In the genomic region with DNA sequence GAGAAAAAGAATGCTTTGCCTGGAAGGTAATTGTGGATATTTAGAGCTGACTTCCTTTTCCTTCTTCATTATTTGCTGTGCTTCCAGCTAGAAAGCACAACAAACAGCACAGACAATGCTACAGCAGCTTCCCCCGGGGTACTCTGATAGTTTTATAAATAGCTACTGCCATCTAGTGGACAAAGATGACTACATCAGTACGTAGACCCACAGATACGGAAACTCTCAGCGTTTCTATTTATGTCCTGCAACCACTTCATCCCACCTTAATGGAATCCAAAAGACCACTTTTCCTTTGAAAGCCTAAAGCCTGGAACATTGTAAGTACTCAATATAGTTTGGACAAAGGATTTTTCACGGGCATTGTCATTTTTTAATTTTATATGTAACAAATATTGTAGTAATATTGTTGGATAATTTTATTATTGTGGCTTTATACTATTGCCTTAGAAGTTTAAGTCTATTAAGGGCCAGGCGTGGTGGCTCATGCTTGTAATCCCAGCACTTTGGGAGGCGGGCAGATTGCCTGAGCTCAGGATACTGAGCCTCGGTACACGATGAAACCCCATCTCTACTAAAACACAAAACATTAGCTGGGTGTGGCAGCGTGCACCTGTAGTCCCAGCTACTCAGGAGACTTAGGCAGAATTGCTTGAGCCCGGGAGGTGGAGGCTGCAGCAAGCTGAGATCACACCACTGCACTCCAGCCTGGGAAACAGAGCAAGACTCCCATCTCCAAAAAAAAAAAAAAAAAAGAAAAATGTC, we compare ENCODE assay signal across 1 cellular context.
TF ChIP-seq lines count a peak whose summit lies in the region.

No MANE protein-coding gene starts in this region.

TF ChIP-seq in K562, 482 proteins besides CTCF, POLR2A, EP300 and RAD21 (continues in another document):
- TF ChIP-seq CREM (IDR thresholded peaks at IDR 0.05; ENCODE audit: low read depth): 0 out of 2 replicates have a peak, but pooled peaks have one; percentile 16
- no peak for TF ChIP-seq PTRF (tag; IDR thresholded peaks at IDR 0.05)
- no peak for TF ChIP-seq TSHZ1 (CRISPR knock-in tag; IDR thresholded peaks at IDR 0.05)
- TF ChIP-seq CHD1 (IDR thresholded peaks at IDR 0.05; ENCODE audit: low read length): no peak
- TF ChIP-seq SRSF7 (optimal IDR thresholded peaks at IDR 0.05; ENCODE audit: low read depth, low read length): no peak
- TF ChIP-seq FOXM1 (IDR thresholded peaks at IDR 0.05; ENCODE audit: low read depth): no peak
- no peak for TF ChIP-seq FOXM1 (CRISPR knock-in tag; IDR thresholded peaks at IDR 0.05; ENCODE audit: low read depth)
- peak; percentile 42; the same call in 1 of the 2 replicates for TF ChIP-seq POLR2AphosphoS5 (IDR thresholded peaks at IDR 0.05; ENCODE audit: control insufficient read depth, insufficient read depth, low read depth, low read length)
- no peak for TF ChIP-seq MGA (IDR thresholded peaks at IDR 0.05)
- TF ChIP-seq, protein P1, sequence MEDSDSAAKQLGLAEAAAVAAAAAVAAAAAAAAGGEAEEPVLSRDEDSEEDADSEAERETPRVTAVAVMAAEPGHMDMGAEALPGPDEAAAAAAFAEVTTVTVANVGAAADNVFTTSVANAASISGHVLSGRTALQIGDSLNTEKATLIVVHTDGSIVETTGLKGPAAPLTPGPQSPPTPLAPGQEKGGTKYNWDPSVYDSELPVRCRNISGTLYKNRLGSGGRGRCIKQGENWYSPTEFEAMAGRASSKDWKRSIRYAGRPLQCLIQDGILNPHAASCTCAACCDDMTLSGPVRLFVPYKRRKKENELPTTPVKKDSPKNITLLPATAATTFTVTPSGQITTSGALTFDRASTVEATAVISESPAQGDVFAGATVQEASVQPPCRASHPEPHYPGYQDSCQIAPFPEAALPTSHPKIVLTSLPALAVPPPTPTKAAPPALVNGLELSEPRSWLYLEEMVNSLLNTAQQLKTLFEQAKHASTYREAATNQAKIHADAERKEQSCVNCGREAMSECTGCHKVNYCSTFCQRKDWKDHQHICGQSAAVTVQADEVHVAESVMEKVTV (CRISPR knock-in tag; IDR thresholded peaks at IDR 0.05): 0 out of 2 replicates have a peak, but pooled peaks have one; percentile 20
- TF ChIP-seq, protein P2, sequence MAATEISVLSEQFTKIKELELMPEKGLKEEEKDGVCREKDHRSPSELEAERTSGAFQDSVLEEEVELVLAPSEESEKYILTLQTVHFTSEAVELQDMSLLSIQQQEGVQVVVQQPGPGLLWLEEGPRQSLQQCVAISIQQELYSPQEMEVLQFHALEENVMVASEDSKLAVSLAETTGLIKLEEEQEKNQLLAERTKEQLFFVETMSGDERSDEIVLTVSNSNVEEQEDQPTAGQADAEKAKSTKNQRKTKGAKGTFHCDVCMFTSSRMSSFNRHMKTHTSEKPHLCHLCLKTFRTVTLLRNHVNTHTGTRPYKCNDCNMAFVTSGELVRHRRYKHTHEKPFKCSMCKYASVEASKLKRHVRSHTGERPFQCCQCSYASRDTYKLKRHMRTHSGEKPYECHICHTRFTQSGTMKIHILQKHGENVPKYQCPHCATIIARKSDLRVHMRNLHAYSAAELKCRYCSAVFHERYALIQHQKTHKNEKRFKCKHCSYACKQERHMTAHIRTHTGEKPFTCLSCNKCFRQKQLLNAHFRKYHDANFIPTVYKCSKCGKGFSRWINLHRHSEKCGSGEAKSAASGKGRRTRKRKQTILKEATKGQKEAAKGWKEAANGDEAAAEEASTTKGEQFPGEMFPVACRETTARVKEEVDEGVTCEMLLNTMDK (IDR thresholded peaks at IDR 0.05; ENCODE audit: borderline replicate concordance, insufficient read depth, low read depth, low read length, poor library complexity, severe bottlenecking): peak; percentile 15
- TF ChIP-seq POLR2AphosphoS2 (IDR thresholded peaks at IDR 0.05; ENCODE audit: low read length): peak; percentile 71; the same call in 1 of the 2 replicates
- TF ChIP-seq PRMT5 (CRISPR knock-in tag; IDR thresholded peaks at IDR 0.05): no peak
- TF ChIP-seq ARID2 (IDR thresholded peaks at IDR 0.05): no peak
- TF ChIP-seq, protein P3, sequence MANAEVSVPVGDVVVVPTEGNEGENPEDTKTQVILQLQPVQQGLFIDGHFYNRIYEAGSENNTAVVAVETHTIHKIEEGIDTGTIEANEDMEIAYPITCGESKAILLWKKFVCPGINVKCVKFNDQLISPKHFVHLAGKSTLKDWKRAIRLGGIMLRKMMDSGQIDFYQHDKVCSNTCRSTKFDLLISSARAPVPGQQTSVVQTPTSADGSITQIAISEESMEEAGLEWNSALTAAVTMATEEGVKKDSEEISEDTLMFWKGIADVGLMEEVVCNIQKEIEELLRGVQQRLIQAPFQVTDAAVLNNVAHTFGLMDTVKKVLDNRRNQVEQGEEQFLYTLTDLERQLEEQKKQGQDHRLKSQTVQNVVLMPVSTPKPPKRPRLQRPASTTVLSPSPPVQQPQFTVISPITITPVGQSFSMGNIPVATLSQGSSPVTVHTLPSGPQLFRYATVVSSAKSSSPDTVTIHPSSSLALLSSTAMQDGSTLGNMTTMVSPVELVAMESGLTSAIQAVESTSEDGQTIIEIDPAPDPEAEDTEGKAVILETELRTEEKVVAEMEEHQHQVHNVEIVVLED (CRISPR knock-in tag; IDR thresholded peaks at IDR 0.05): no peak
- TF ChIP-seq CXXC5 (CRISPR knock-in tag; IDR thresholded peaks at IDR 0.05): no peak
- TF ChIP-seq ZBTB11 (CRISPR knock-in tag; IDR thresholded peaks at IDR 0.05): no peak
- TF ChIP-seq ZNF121 (CRISPR knock-in tag; conservative IDR thresholded peaks at IDR 0.05): no peak
- TF ChIP-seq POLR2H (tag; IDR thresholded peaks at IDR 0.05; ENCODE audit: low read depth): no peak
- no peak for TF ChIP-seq TRIM28 (IDR thresholded peaks at IDR 0.05)
- no peak for TF ChIP-seq ZNF408 (CRISPR knock-in tag; IDR thresholded peaks at IDR 0.05; ENCODE audit: low read depth)
- no peak for TF ChIP-seq ZBTB1 (CRISPR knock-in tag; IDR thresholded peaks at IDR 0.05; ENCODE audit: borderline replicate concordance, low read depth)
- TF ChIP-seq SRSF1 (IDR thresholded peaks at IDR 0.05; ENCODE audit: low read depth, low read length): no peak
